ENCODE assay signal across 1 cellular context in genomic region chr5:172806897-172807672, GRCh38.
TF ChIP-seq lines count a peak whose summit lies in the region.

No MANE protein-coding gene starts in this region.

TF ChIP-seq in K562, 482 proteins besides CTCF, POLR2A, EP300 and RAD21 (continued from another document and continues in another):
- TF ChIP-seq ZNF354B (CRISPR knock-in tag; IDR thresholded peaks at IDR 0.05) (no peak), NR2C1 (IDR thresholded peaks at IDR 0.05) (peak; percentile 72), NR2C1 (tag; IDR thresholded peaks at IDR 0.05) (peak; percentile 77), GATAD2A (IDR thresholded peaks at IDR 0.05) (no peak), ZBED1 (IDR thresholded peaks at IDR 0.05) (no peak), ZNF395 (CRISPR knock-in tag; IDR thresholded peaks at IDR 0.05) (0 out of 2 replicates have a peak, but pooled peaks have one; percentile 29), MAFF (IDR thresholded peaks at IDR 0.05; ENCODE audit: low read length) (no peak), MTA3 (IDR thresholded peaks at IDR 0.05; ENCODE audit: borderline replicate concordance) (peak; percentile 38; the same call in 1 of the 2 replicates), ZNF589 (CRISPR knock-in tag; IDR thresholded peaks at IDR 0.05; ENCODE audit: low read depth) (peak; percentile 87), ZNF175 (CRISPR knock-in tag; IDR thresholded peaks at IDR 0.05; ENCODE audit: low read depth) (peak; percentile 86; the same call in 1 of the 2 replicates), ZNF232 (CRISPR knock-in tag; IDR thresholded peaks at IDR 0.05) (no peak), SPI1 (IDR thresholded peaks at IDR 0.05; ENCODE audit: borderline replicate concordance, low read depth, low read length) (peak; percentile 82), IRF9 (tag; IDR thresholded peaks at IDR 0.05) (no peak), TAF1 (IDR thresholded peaks at IDR 0.05; ENCODE audit: control insufficient read depth, extremely low read depth, insufficient read depth, low read length, severe bottlenecking) (peak; percentile 78), PML (IDR thresholded peaks at IDR 0.05; ENCODE audit: low read length) (peak; percentile 48; the same call in 1 of the 2 replicates), BACH1 (tag; IDR thresholded peaks at IDR 0.05) (peak; percentile 72), POLR2G (IDR thresholded peaks at IDR 0.05; ENCODE audit: low read depth, low read length) (peak; percentile 64), MTA1 (IDR thresholded peaks at IDR 0.05; ENCODE audit: borderline replicate concordance) (0 out of 2 replicates have a peak, but pooled peaks have one; percentile 12), ZNF583 (CRISPR knock-in tag; IDR thresholded peaks at IDR 0.05) (peak; percentile 73), SMARCA4 (IDR thresholded peaks at IDR 0.05) (peak; percentile 27; the same call in 1 of the 2 replicates), ZBTB43 (CRISPR knock-in tag; IDR thresholded peaks at IDR 0.05) (no peak), CEBPB (tag; IDR thresholded peaks at IDR 0.05) (no peak), MEIS2 (IDR thresholded peaks at IDR 0.05; ENCODE audit: partially characterized antibody) (peak; percentile 31), ZKSCAN1 (IDR thresholded peaks at IDR 0.05; ENCODE audit: low read depth, low read length) (no peak), MCM7 (IDR thresholded peaks at IDR 0.05) (no peak), CBX8 (IDR thresholded peaks at IDR 0.05; ENCODE audit: borderline replicate concordance, extremely low read depth, low read depth, low read length, poor library complexity, severe bottlenecking) (no peak), NFRKB (IDR thresholded peaks at IDR 0.05; ENCODE audit: low read depth) (peak; percentile 88; the same call in 1 of the 2 replicates), ZNF263 (CRISPR knock-in tag; IDR thresholded peaks at IDR 0.05; ENCODE audit: borderline replicate concordance) (no peak), CBX5 (IDR thresholded peaks at IDR 0.05; ENCODE audit: borderline replicate concordance, low read depth) (no peak), ZNF140 (CRISPR knock-in tag; IDR thresholded peaks at IDR 0.05) (no peak), FOSL1 (tag; conservative IDR thresholded peaks at IDR 0.05) (peak; percentile 33), MYNN (IDR thresholded peaks at IDR 0.05) (no peak), MYNN (CRISPR knock-in tag; IDR thresholded peaks at IDR 0.05) (no peak), SMAD3 (CRISPR knock-in tag; conservative IDR thresholded peaks at IDR 0.05) (no peak), CC2D1A (IDR thresholded peaks at IDR 0.05) (no peak), NRF1 (conservative IDR thresholded peaks at IDR 0.05 in 1 of 2, IDR thresholded peaks at IDR 0.05 in 1 of 2) (peak; percentile 75 to 79), CHD4 (IDR thresholded peaks at IDR 0.05; ENCODE audit: insufficient read depth, insufficient replicate concordance, low read depth, low read length, poor library complexity, severe bottlenecking) (no peak), PPARD (CRISPR knock-in tag; IDR thresholded peaks at IDR 0.05) (no peak), CSDE1 (IDR thresholded peaks at IDR 0.05) (no peak), HNRNPUL1 (IDR thresholded peaks at IDR 0.05; ENCODE audit: low read length) (no peak), BHLHE40 (IDR thresholded peaks at IDR 0.05; ENCODE audit: low read length) (peak; percentile 17; the same call in 1 of the 2 replicates), TBL1XR1 (IDR thresholded peaks at IDR 0.05; ENCODE audit: low read length in 2 of 2) (no peak; a peak in 1 of 4 replicates), ZBTB26 (CRISPR knock-in tag; IDR thresholded peaks at IDR 0.05) (no peak), LEF1 (IDR thresholded peaks at IDR 0.05) (no peak; the same call in 1 of the 2 replicates), RUNX1 (IDR thresholded peaks at IDR 0.05; ENCODE audit: low read depth) (no peak), RAD51 (IDR thresholded peaks at IDR 0.05; ENCODE audit: borderline replicate concordance, low read depth) (no peak), IRF2 (CRISPR knock-in tag; IDR thresholded peaks at IDR 0.05) (no peak), KDM4B (IDR thresholded peaks at IDR 0.05; ENCODE audit: borderline replicate concordance in 2 of 2, low read depth in 1 of 2) (peak in 1 of 2 experiments; percentile 42; a peak in 1 of 4 replicates)
- TF ChIP-seq, protein P1, sequence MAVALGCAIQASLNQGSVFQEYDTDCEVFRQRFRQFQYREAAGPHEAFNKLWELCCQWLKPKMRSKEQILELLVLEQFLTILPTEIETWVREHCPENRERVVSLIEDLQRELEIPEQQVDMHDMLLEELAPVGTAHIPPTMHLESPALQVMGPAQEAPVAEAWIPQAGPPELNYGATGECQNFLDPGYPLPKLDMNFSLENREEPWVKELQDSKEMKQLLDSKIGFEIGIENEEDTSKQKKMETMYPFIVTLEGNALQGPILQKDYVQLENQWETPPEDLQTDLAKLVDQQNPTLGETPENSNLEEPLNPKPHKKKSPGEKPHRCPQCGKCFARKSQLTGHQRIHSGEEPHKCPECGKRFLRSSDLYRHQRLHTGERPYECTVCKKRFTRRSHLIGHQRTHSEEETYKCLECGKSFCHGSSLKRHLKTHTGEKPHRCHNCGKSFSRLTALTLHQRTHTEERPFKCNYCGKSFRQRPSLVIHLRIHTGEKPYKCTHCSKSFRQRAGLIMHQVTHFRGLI (CRISPR knock-in tag; IDR thresholded peaks at IDR 0.05), result peak; percentile 42; the same call in 1 of the 2 replicates
- TF ChIP-seq, protein P2, sequence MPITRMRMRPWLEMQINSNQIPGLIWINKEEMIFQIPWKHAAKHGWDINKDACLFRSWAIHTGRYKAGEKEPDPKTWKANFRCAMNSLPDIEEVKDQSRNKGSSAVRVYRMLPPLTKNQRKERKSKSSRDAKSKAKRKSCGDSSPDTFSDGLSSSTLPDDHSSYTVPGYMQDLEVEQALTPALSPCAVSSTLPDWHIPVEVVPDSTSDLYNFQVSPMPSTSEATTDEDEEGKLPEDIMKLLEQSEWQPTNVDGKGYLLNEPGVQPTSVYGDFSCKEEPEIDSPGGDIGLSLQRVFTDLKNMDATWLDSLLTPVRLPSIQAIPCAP (CRISPR knock-in tag; IDR thresholded peaks at IDR 0.05; ENCODE audit: borderline replicate concordance), result no peak
- TF ChIP-seq, protein P3, sequence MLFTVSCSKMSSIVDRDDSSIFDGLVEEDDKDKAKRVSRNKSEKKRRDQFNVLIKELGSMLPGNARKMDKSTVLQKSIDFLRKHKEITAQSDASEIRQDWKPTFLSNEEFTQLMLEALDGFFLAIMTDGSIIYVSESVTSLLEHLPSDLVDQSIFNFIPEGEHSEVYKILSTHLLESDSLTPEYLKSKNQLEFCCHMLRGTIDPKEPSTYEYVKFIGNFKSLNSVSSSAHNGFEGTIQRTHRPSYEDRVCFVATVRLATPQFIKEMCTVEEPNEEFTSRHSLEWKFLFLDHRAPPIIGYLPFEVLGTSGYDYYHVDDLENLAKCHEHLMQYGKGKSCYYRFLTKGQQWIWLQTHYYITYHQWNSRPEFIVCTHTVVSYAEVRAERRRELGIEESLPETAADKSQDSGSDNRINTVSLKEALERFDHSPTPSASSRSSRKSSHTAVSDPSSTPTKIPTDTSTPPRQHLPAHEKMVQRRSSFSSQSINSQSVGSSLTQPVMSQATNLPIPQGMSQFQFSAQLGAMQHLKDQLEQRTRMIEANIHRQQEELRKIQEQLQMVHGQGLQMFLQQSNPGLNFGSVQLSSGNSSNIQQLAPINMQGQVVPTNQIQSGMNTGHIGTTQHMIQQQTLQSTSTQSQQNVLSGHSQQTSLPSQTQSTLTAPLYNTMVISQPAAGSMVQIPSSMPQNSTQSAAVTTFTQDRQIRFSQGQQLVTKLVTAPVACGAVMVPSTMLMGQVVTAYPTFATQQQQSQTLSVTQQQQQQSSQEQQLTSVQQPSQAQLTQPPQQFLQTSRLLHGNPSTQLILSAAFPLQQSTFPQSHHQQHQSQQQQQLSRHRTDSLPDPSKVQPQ (CRISPR knock-in tag; IDR thresholded peaks at IDR 0.05; ENCODE audit: borderline replicate concordance), result no peak
- TF ChIP-seq, protein P4, sequence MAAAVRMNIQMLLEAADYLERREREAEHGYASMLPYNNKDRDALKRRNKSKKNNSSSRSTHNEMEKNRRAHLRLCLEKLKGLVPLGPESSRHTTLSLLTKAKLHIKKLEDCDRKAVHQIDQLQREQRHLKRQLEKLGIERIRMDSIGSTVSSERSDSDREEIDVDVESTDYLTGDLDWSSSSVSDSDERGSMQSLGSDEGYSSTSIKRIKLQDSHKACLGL (CRISPR knock-in tag; IDR thresholded peaks at IDR 0.05; ENCODE audit: borderline replicate concordance, poor library complexity, severe bottlenecking), result no peak
- TF ChIP-seq, protein P5, sequence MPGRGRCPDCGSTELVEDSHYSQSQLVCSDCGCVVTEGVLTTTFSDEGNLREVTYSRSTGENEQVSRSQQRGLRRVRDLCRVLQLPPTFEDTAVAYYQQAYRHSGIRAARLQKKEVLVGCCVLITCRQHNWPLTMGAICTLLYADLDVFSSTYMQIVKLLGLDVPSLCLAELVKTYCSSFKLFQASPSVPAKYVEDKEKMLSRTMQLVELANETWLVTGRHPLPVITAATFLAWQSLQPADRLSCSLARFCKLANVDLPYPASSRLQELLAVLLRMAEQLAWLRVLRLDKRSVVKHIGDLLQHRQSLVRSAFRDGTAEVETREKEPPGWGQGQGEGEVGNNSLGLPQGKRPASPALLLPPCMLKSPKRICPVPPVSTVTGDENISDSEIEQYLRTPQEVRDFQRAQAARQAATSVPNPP (IDR thresholded peaks at IDR 0.05; ENCODE audit: borderline replicate concordance, insufficient read depth, insufficient read length), result no peak
- TF ChIP-seq, protein P6, sequence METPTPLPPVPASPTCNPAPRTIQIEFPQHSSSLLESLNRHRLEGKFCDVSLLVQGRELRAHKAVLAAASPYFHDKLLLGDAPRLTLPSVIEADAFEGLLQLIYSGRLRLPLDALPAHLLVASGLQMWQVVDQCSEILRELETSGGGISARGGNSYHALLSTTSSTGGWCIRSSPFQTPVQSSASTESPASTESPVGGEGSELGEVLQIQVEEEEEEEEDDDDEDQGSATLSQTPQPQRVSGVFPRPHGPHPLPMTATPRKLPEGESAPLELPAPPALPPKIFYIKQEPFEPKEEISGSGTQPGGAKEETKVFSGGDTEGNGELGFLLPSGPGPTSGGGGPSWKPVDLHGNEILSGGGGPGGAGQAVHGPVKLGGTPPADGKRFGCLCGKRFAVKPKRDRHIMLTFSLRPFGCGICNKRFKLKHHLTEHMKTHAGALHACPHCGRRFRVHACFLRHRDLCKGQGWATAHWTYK (CRISPR knock-in tag; IDR thresholded peaks at IDR 0.05), result peak; percentile 36; the same call in 1 of the 2 replicates
